ENCODE assay signal across 8 cellular contexts in the genomic region with DNA sequence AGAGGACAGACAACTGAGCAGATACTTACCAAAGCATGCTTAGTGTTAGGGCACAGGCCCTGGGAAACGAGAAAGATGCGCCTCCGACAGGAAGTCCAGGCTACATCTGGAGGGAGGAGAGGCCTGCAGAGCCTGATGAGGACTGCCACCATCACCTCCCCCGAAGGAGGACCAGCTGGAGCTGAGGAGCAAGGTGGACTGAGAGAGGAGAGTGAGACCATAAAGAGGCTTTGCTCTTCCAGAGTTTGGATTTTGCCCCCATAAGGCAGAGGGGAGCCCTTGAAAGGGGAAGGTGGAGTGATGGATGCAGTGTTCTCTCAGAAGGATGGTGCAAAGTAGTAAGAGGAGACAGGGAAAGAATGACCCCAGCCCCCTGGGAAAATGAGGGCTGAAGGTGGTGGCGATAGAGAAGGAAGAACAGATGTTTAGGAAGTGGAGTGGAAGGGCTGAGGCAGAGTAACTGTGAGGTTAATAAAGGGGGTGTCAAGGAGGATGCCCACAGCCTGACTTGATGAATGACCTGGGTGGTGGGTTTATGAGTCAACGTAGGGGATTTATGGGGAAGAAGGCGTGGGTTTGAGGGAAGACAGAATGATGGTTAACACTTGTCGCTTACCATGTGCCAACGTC. TPM values are rescaled to one million over a fixed set of nuclear protein-coding genes. Genes with fewer than 3 reads are reported as not detected.
DNase-seq lines count a peak whose midpoint lies in the region; ATAC-seq and TF ChIP-seq lines count a peak whose summit lies in the region.

No MANE protein-coding gene starts in this region.

- H3K36me3 Mint-ChIP-seq in activated CD4-positive, alpha-beta memory T cell treated with anti-CD3 and anti-CD28 coated beads, Interleukin-2, amount 10 ng/mL, durations not matched to agents 7 days and 5 days (ENCODE audit: low read depth) = no peaks in the 10 kb centered on the region

- no peak overlapping the region for H3K4me3 Mint-ChIP-seq in activated CD4-positive, alpha-beta memory T cell treated with anti-CD3 and anti-CD28 coated beads, Interleukin-2, amount 10 ng/mL, durations not matched to agents 7 days and 5 days

- H3K27me3 Mint-ChIP-seq in activated CD4-positive, alpha-beta memory T cell treated with anti-CD3 and anti-CD28 coated beads, Interleukin-2, amount 10 ng/mL, durations not matched to agents 7 days and 5 days = peaks cover 4% of the 10 kb centered on the region

- H3K79me2 ChIP-seq in hepatocyte = peaks cover 37% of the 10 kb centered on the region

- DNase-seq in DMS53 treated with DMSO at 0.1 percent for 48 hours (lab: John Stamatoyannopoulos, UW; ENCODE audit: unreplicated experiment) = peak; percentile 31
- peak; percentile 36 for DNase-seq in HT-29 (ENCODE audit: low spot score)
- DNase-seq in activated CD4-positive, alpha-beta memory T cell treated with anti-CD3 and anti-CD28 coated beads, Interleukin-2, amount 10 ng/mL, durations not matched to agents 7 days and 5 days = peak; percentile 33
- peak; percentile 23 for DNase-seq in hepatocyte (ENCODE audit: low spot score)
- peak; percentile 50 for DNase-seq in stimulated activated CD8-positive, alpha-beta memory T cell treated with anti-CD3 and anti-CD28 coated beads, Interleukin-4, amount 100 ng/mL, for 48 hours
- no peak for DNase-seq in NCI-H226

- H3K9me3 Mint-ChIP-seq in activated CD4-positive, alpha-beta memory T cell treated with anti-CD3 and anti-CD28 coated beads, Interleukin-2, amount 10 ng/mL, durations not matched to agents 7 days and 5 days = no peaks in the 10 kb centered on the region

- H3K4me3 ChIP-seq in hepatocyte = peak overlapping the region; percentile 65

- H2AFZ ChIP-seq in hepatocyte = peak overlapping the region; percentile 57

- peak overlapping the region; percentile 91 for H3K27ac ChIP-seq in hepatocyte

- 52% methylated on average over 9 of the region's 9 CpGs for WGBS in hepatocyte (ENCODE audit: low lambda C conversion rate, missing lambda C conversion rate)

- no peaks in the 10 kb centered on the region for H3K36me3 ChIP-seq in hepatocyte (replicated peaks; ENCODE audit: insufficient read depth, low read depth)

- CTCF ChIA-PET in activated CD4-positive, alpha-beta memory T cell treated with anti-CD3 and anti-CD28 coated beads, Interleukin-2, amount 10 ng/mL, durations not matched to agents 7 days and 5 days (lab: Charles Lee) = no interaction called here

- no peaks in the 10 kb centered on the region for H3K27me3 ChIP-seq in hepatocyte

- H3K9me2 ChIP-seq in hepatocyte (replicated peaks; ENCODE audit: insufficient read depth) = no peaks in the 10 kb centered on the region

- ATAC-seq in GM21360 (IDR thresholded peaks at IDR 0.05; ENCODE audit: unreplicated experiment) (no peak), HG03280 (IDR thresholded peaks at IDR 0.05; ENCODE audit: unreplicated experiment) (no peak)

- H3K9me3 ChIP-seq in hepatocyte (ENCODE audit: low read depth) = no peaks in the 10 kb centered on the region

- H3K4me1 Mint-ChIP-seq in activated CD4-positive, alpha-beta memory T cell treated with anti-CD3 and anti-CD28 coated beads, Interleukin-2, amount 10 ng/mL, durations not matched to agents 7 days and 5 days = no peaks in the 10 kb centered on the region

- POLR2A ChIA-PET in activated CD4-positive, alpha-beta memory T cell treated with anti-CD3 and anti-CD28 coated beads, Interleukin-2, amount 10 ng/mL, durations not matched to agents 7 days and 5 days (lab: Charles Lee) = interaction anchor here (0.6 to 1.1 kb wide), 4 partner anchors 71 to 1042 kb away, joined by 3 to 5 read pairs (median 4); no protein-coding TSS in a partner anchor

- no peak overlapping the region for H3K27ac Mint-ChIP-seq in activated CD4-positive, alpha-beta memory T cell treated with anti-CD3 and anti-CD28 coated beads, Interleukin-2, amount 10 ng/mL, durations not matched to agents 7 days and 5 days

- peak overlapping the region; percentile 81 for H3K4me2 ChIP-seq in hepatocyte

- peaks cover 30% of the 10 kb centered on the region for H3K4me1 ChIP-seq in hepatocyte (ENCODE audit: insufficient read depth)

- H4K20me1 ChIP-seq in hepatocyte (ENCODE audit: insufficient read depth, poor library complexity, severe bottlenecking) = peaks cover 34% of the 10 kb centered on the region

- TF ChIP-seq CTCF in hepatocyte (IDR thresholded peaks at IDR 0.05; ENCODE audit: poor library complexity) = no peak

RNA-seq across cellular contexts. Expression of a gene that starts 1.1 kb away (rescaled TPM):
- total RNA-seq in HT-29 (2014; rRNA removed; shearing (Covaris generic)) = 7.6 and 7.9 TPM in 2 replicates
- 10 to 100 TPM; 49.0 to 49.3 TPM for total RNA-seq in activated CD4-positive, alpha-beta memory T cell treated with anti-CD3 and anti-CD28 coated beads, Interleukin-2, amount 10 ng/mL, durations not matched to agents 7 days and 5 days
- total RNA-seq in hepatocyte = 14.9 and 18.7 TPM in 2 replicates
- polyA plus RNA-seq in hepatocyte = 33.1 and 34.5 TPM in 2 replicates
